ENCODE assay signal across 8 cellular contexts in the genomic region with DNA sequence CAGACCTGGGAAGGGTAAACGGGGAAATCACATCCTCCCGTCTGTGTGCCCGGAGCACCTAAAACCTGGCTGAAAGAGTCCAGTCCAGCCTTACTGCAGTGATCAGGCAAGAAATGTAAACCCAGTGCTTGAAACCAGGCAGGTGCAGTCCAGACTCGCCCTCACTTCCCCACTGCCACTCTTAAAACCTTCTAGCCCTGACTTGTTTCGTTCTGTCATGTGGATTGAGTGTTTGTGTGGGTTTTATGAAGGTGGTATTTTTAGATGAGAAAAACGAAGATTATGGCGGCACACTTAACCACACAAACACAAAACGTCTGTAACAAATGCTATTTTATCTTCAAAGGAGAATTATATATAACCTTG. TPM values are rescaled to one million over a fixed set of nuclear protein-coding genes. Genes with fewer than 3 reads are reported as not detected.
DNase-seq lines count a peak whose midpoint lies in the region; ATAC-seq and TF ChIP-seq lines count a peak whose summit lies in the region.

No MANE protein-coding gene starts in this region.

- H3K36me3 ChIP-seq in testis (ENCODE audit: low read depth, missing control alignments): no peaks in the 10 kb centered on the region

- H3K9me3 ChIP-seq in testis: no peaks in the 10 kb centered on the region

- TF ChIP-seq POLR2A in testis (IDR thresholded peaks at IDR 0.05): no peak

- ATAC-seq in GM18519 (IDR thresholded peaks at IDR 0.05; ENCODE audit: low FRiP score, unreplicated experiment) (peak; percentile 32), HG03025 (IDR thresholded peaks at IDR 0.05; ENCODE audit: low FRiP score, unreplicated experiment) (peak; percentile 39)

- 2 to 3% methylated on average over 6 to 8 of the region's 8 CpGs for WGBS in testis, 2 donors

- no peak for TF ChIP-seq CTCF in testis (IDR thresholded peaks at IDR 0.05)

- intact Hi-C loops in testis (cut with DNase I; ENCODE audit: low total_unique reads): loop anchor here (10.0 kb wide), 1 partner anchor 110 kb away; no protein-coding TSS in a partner anchor

- H3K27ac ChIP-seq in angular gyrus (ENCODE audit: low read depth, low read length) (peak overlapping the region; percentile 88), layer of hippocampus (ENCODE audit: low read depth, low read length) (peak overlapping the region; percentile 60), testis (peak overlapping the region; percentile 68 to 93)

- H3K4me1 ChIP-seq in testis: no peaks in the 10 kb centered on the region

- peak overlapping the region; percentile 68 to 76 for H3K4me3 ChIP-seq in testis

- H3K27me3 ChIP-seq in layer of hippocampus (ENCODE audit: control insufficient read depth, insufficient read depth, low read length): no peaks in the 10 kb centered on the region
- H3K27me3 ChIP-seq in testis: no peaks in the 10 kb centered on the region

- DNase-seq in CD1c-positive myeloid dendritic cell (ENCODE audit: extremely low spot score): peak; percentile 18
- peak; percentile 74 for DNase-seq in NCI-H69 (lab: John Stamatoyannopoulos, UW)
- DNase-seq in testis: no peak
- DNase-seq in activated CD4-positive, CD25-positive, alpha-beta regulatory T cell treated with anti-CD3 and anti-CD28 coated beads, Interleukin-2, amount 50 U/mL, for 72 hours: no peak

RNA-seq across cellular contexts. Expression of a gene that starts 0.8 kb away (rescaled TPM):
- total RNA-seq in testis: 10 to 100 TPM; 33.8 to 43.2 TPM
- polyA plus RNA-seq in testis (ENCODE audit: insufficient read depth, low read depth, low replicate concordance): 27.0 TPM

RNA-seq across cellular contexts. Expression of a gene that starts 4.0 kb away (rescaled TPM):
- 10 to 100 TPM; 24.6 to 25.6 TPM for total RNA-seq in testis
- 9.4 TPM for polyA plus RNA-seq in testis (ENCODE audit: insufficient read depth, low read depth, low replicate concordance)

RNA-seq across cellular contexts. Expression of a gene that starts 48.5 kb away (rescaled TPM):
- total RNA-seq in testis: 1 to 10 TPM; 4.4 to 4.7 TPM
- 4.9 TPM for polyA plus RNA-seq in testis (ENCODE audit: insufficient read depth, low read depth, low replicate concordance)

Comparison
In these comparisons a context has a peak if more than half of its experiments do, and no peak if none do; other contexts are left out.
1. DNase-seq: peak in CD1c-positive myeloid dendritic cell (single experiment) and NCI-H69 (single experiment); none in testis (single experiment) and activated CD4-positive, CD25-positive, alpha-beta regulatory T cell treated with anti-CD3 and anti-CD28 coated beads, Interleukin-2, amount 50 U/mL, for 72 hours (single experiment).
2. Peak in every context shown above with its lines, with median percentiles within 50 percentile points of each other: H3K27ac ChIP-seq.